ENCODE assay signal across 25 cellular contexts in genomic region chr2:121390082-121390481, GRCh38.
"Had no signal": no experiment of that assay in that cellular context is flagged by ENCODE, and none has a peak within 500 bp of the region (broad histone marks: within the 10 kb centered on the region; RNA-seq: fewer than 3 reads in every experiment).

No MANE protein-coding gene starts in this region.

- H3K4me1 Mint-ChIP-seq: activated naive CD4-positive, alpha-beta T cell treated with anti-CD3 and anti-CD28 coated beads, Interleukin-2, amount 10 ng/mL, durations not matched to agents 7 days and 5 days; natural killer cell; neural progenitor cell had no signal

- H3K27ac Mint-ChIP-seq: activated naive CD4-positive, alpha-beta T cell treated with anti-CD3 and anti-CD28 coated beads, Interleukin-2, amount 10 ng/mL, durations not matched to agents 7 days and 5 days; activated naive CD8-positive, alpha-beta T cell treated with anti-CD3 and anti-CD28 coated beads, Interleukin-2, amount 10 ng/mL, durations not matched to agents 7 days and 5 days; activated T-helper 1 cell treated with anti-CD3 and anti-CD28 coated beads, Interleukin-12 subunit alpha, Interleukin-12 subunit beta, Interleukin-2, Interleukin-4 antibody, amounts not matched to agents 30 ng/mL and 10 ng/mL and 1 ng/mL, durations not matched to agents 14 hours and 24 hours and 36 hours; neural progenitor cell; stimulated activated naive CD8-positive, alpha-beta T cell treated with anti-CD3 and anti-CD28 coated beads, Interleukin-15, Interleukin-2, amounts not matched to agents 100 ng/mL and 50 ng/mL, for 24 hours had no signal

- H3K9me3 Mint-ChIP-seq: activated naive CD4-positive, alpha-beta T cell treated with anti-CD3 and anti-CD28 coated beads, Interleukin-2, amount 10 ng/mL, durations not matched to agents 7 days and 5 days; activated naive CD8-positive, alpha-beta T cell treated with anti-CD3 and anti-CD28 coated beads, Interleukin-2, amount 10 ng/mL, durations not matched to agents 7 days and 5 days; activated T-helper 1 cell treated with anti-CD3 and anti-CD28 coated beads, Interleukin-12 subunit alpha, Interleukin-12 subunit beta, Interleukin-2, Interleukin-4 antibody, amounts not matched to agents 30 ng/mL and 10 ng/mL and 1 ng/mL, durations not matched to agents 14 hours and 24 hours and 36 hours; immature natural killer cell; natural killer cell; neural progenitor cell; stimulated activated naive CD8-positive, alpha-beta T cell treated with anti-CD3 and anti-CD28 coated beads, Interleukin-15, Interleukin-2, amounts not matched to agents 100 ng/mL and 50 ng/mL, for 24 hours had no signal

- H3K27ac ChIP-seq: foreskin keratinocyte, heart left ventricle, neural progenitor cell, parathyroid adenoma, uterus had no signal

- H3K9me3 ChIP-seq: heart left ventricle, thoracic aorta, uterus had no signal

- DNase-seq: activated CD4-positive, alpha-beta T cell treated with anti-CD3 and anti-CD28 coated beads for 4 hours; activated CD4-positive, alpha-beta T cell treated with anti-CD3 and anti-CD28 coated beads, Interleukin-2, amount 50 U/mL, for 48 hours; activated CD4-positive, CD25-positive, alpha-beta regulatory T cell; activated CD8-positive, alpha-beta memory T cell treated with anti-CD3 and anti-CD28 coated beads, Interleukin-2, amount 50 U/mL, for 4 hours; activated effector memory CD4-positive, alpha-beta T cell treated with anti-CD3 and anti-CD28 coated beads, Interleukin-2, amount 50 U/mL, for 16 hours; activated naive CD4-positive, alpha-beta T cell treated with anti-CD3 and anti-CD28 coated beads, Interleukin-2, amount 10 ng/mL, durations not matched to agents 7 days and 5 days; activated naive CD8-positive, alpha-beta T cell treated with anti-CD3 and anti-CD28 coated beads, Interleukin-2, amount 10 ng/mL, durations not matched to agents 7 days and 5 days; activated T-cell treated with anti-CD3 and anti-CD28 coated beads, Interleukin-2, amount 50 U/mL, for 1 hour; effector CD8-positive, alpha-beta T cell; foreskin keratinocyte; heart left ventricle; hypothalamus; immature natural killer cell; kidney; left colon; natural killer cell; occipital lobe; right cardiac atrium; stimulated activated CD4-positive, alpha-beta T cell treated with anti-CD3 and anti-CD28 coated beads, Interleukin-2, amount 100 ng/mL, for 48 hours; uterus had no signal

- H3K4me3 Mint-ChIP-seq: activated naive CD4-positive, alpha-beta T cell treated with anti-CD3 and anti-CD28 coated beads, Interleukin-2, amount 10 ng/mL, durations not matched to agents 7 days and 5 days; activated naive CD8-positive, alpha-beta T cell treated with anti-CD3 and anti-CD28 coated beads, Interleukin-2, amount 10 ng/mL, durations not matched to agents 7 days and 5 days; activated T-helper 1 cell treated with anti-CD3 and anti-CD28 coated beads, Interleukin-12 subunit alpha, Interleukin-12 subunit beta, Interleukin-2, Interleukin-4 antibody, amounts not matched to agents 30 ng/mL and 10 ng/mL and 1 ng/mL, durations not matched to agents 14 hours and 24 hours and 36 hours; immature natural killer cell; natural killer cell; neural progenitor cell; stimulated activated naive CD8-positive, alpha-beta T cell treated with anti-CD3 and anti-CD28 coated beads, Interleukin-15, Interleukin-2, amounts not matched to agents 100 ng/mL and 50 ng/mL, for 24 hours had no signal

- H3K4me1 ChIP-seq: foreskin keratinocyte, parathyroid adenoma, uterus had no signal

- ATAC-seq: foreskin keratinocyte, heart left ventricle, left colon, natural killer cell, right cardiac atrium had no signal

- H3K36me3 ChIP-seq: uterus had no signal

- H3K27me3 ChIP-seq: foreskin keratinocyte, heart left ventricle, neural progenitor cell, uterus had no signal

- H3K4me3 ChIP-seq: heart left ventricle, neural progenitor cell, thoracic aorta, uterus had no signal

- H3K27me3 Mint-ChIP-seq: activated naive CD4-positive, alpha-beta T cell treated with anti-CD3 and anti-CD28 coated beads, Interleukin-2, amount 10 ng/mL, durations not matched to agents 7 days and 5 days; activated naive CD8-positive, alpha-beta T cell treated with anti-CD3 and anti-CD28 coated beads, Interleukin-2, amount 10 ng/mL, durations not matched to agents 7 days and 5 days; stimulated activated naive CD8-positive, alpha-beta T cell treated with anti-CD3 and anti-CD28 coated beads, Interleukin-15, Interleukin-2, amounts not matched to agents 100 ng/mL and 50 ng/mL, for 24 hours had no signal
